In the genomic region with DNA sequence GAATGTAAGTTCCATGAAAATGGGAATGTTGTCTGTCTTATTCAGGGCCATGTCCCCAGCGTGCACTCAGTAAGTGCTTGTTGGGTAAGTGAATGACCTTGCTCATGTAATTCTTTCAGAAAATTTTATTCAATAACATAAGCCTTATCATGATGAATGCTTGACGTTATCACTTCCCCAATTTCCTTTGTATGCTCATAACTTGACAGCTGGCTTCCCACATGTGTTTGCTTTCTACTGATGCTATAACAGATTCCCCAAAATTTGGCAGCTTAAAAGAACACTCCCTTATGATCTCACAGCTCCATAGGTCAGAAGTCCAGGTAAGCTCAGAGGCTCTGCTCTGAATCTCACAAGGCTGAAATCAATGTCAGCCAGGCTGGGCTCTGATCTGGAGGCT, we compare ENCODE assay signal across 32 cellular contexts.
"Had no signal": no experiment of that assay in that cellular context is flagged by ENCODE, and none has a peak within 500 bp of the region (broad histone marks: within the 10 kb centered on the region; RNA-seq: fewer than 3 reads in every experiment).

No MANE protein-coding gene starts in this region.

- H3K4me1 ChIP-seq: lower lobe of right lung, pancreas, prostate gland, stomach, testis, transverse colon, upper lobe of right lung had no signal

- H3K27ac Mint-ChIP-seq: naive thymus-derived CD8-positive, alpha-beta T cell; stimulated activated naive B cell treated with anti-CD40 and anti-IgM and Interleukin-4, amounts not matched to agents 10 μg/mL and 1 μg/mL and 100 μg/mL, for 72 hours had no signal

- H3K27me3 ChIP-seq: pancreas, stomach, testis, thyroid gland, transverse colon, upper lobe of right lung had no signal

- H3K4me3 ChIP-seq: lower lobe of right lung, pancreas, prostate gland, skin epidermis, stomach, testis, thyroid gland, transverse colon, upper lobe of right lung had no signal

- H3K9me3 Mint-ChIP-seq: nephron had no signal

- H3K36me3 Mint-ChIP-seq: naive thymus-derived CD8-positive, alpha-beta T cell had no signal

- ATAC-seq: left lobe of liver; left ventricle myocardium superior; lower lobe of right lung; naive thymus-derived CD8-positive, alpha-beta T cell; pancreas; right cardiac atrium; sciatic nerve; stimulated activated naive B cell treated with anti-CD40 and anti-IgM and Interleukin-4, amounts not matched to agents 10 μg/mL and 1 μg/mL and 100 μg/mL, for 72 hours; stimulated activated naive CD8-positive, alpha-beta T cell treated with anti-CD3 and anti-CD28 coated beads, Interleukin-15, Interleukin-2, amounts not matched to agents 100 U/mL and 50 U/mL, for 24 hours; upper lobe of right lung had no signal

- H3K4me3 Mint-ChIP-seq: naive thymus-derived CD8-positive, alpha-beta T cell; nephron; neural crest cell; stimulated activated naive B cell treated with anti-CD40 and anti-IgM and Interleukin-4, amounts not matched to agents 10 μg/mL and 1 μg/mL and 100 μg/mL, for 72 hours had no signal

- DNase-seq: hippocampal formation; kidney glomerular epithelial cell; left cardiac atrium; left ventricle myocardium superior; lower lobe of right lung; mammary epithelial cell; mesenchymal stem cell; naive thymus-derived CD8-positive, alpha-beta T cell; nucleus accumbens; pancreas; posterior cingulate gyrus; retina; right cardiac atrium; stimulated activated CD4-positive, alpha-beta T cell treated with anti-CD3 and anti-CD28 coated beads, Interleukin-12 subunit alpha, Interleukin-12 subunit beta, amount 100 ng/mL, for 4 hours; stimulated activated CD4-positive, alpha-beta T cell treated with anti-CD3 and anti-CD28 coated beads, Interleukin-15, amount 100 ng/mL, for 24 hours; stimulated activated CD4-positive, alpha-beta T cell treated with anti-CD3 and anti-CD28 coated beads, Interleukin-2, amount 100 ng/mL, for 24 hours; stimulated activated CD4-positive, alpha-beta T cell treated with anti-CD3 and anti-CD28 coated beads, Interleukin-4, amount 100 ng/mL, for 1 hour; stimulated activated naive B cell treated with anti-CD40 and anti-IgM and Interleukin-4, amounts not matched to agents 10 μg/mL and 1 μg/mL and 100 μg/mL, for 72 hours; stimulated activated naive CD8-positive, alpha-beta T cell treated with anti-CD3 and anti-CD28 coated beads, Interleukin-15, Interleukin-2, amounts not matched to agents 100 U/mL and 50 U/mL, for 24 hours; stomach; testis; thyroid gland; transverse colon; upper lobe of right lung had no signal

- H3K27ac ChIP-seq: lower lobe of right lung, pancreas, prostate gland, skin epidermis, stomach, testis, thyroid gland, transverse colon, upper lobe of right lung had no signal

- H3K4me1 Mint-ChIP-seq: naive thymus-derived CD8-positive, alpha-beta T cell had no signal

- H3K9me3 ChIP-seq: lower lobe of right lung, pancreas, prostate gland, stomach, testis, thyroid gland, transverse colon, upper lobe of right lung had no signal

- FAIRE-seq: keratinocyte, pancreas, urothelium cell line had no signal

- H3K27me3 Mint-ChIP-seq: stimulated activated naive B cell treated with anti-CD40 and anti-IgM and Interleukin-4, amounts not matched to agents 10 μg/mL and 1 μg/mL and 100 μg/mL, for 72 hours had no signal

- H3K36me3 ChIP-seq: lower lobe of right lung, pancreas, prostate gland, stomach, thyroid gland, transverse colon, upper lobe of right lung had no signal
